In genomic region chr1:10424034-10424433, GRCh38 we compare ENCODE assay signal across 18 cellular contexts. TPM values are rescaled to one million over a fixed set of nuclear protein-coding genes. Genes with fewer than 3 reads are reported as not detected.
A peak's percentile ranks its signal among the peaks of the same experiment; 100 is the strongest.
DNase-seq lines count a peak whose midpoint lies in the region; ATAC-seq and TF ChIP-seq lines count a peak whose summit lies in the region.
"Had no signal": no experiment of that assay in that cellular context is flagged by ENCODE, and none has a peak within 500 bp of the region (broad histone marks: within the 10 kb centered on the region; RNA-seq: fewer than 3 reads in every experiment).

No MANE protein-coding gene starts in this region.

- H3K4me3 Mint-ChIP-seq in stimulated activated naive CD8-positive, alpha-beta T cell treated with anti-CD3 and anti-CD28 coated beads, Interleukin-15, amount 100 ng/mL, for 72 hours = no peak overlapping the region
- H3K4me3 Mint-ChIP-seq in activated CD8-positive, alpha-beta T cell treated with anti-CD3 and anti-CD28 coated beads, Interleukin-2, amount 10 ng/mL, durations not matched to agents 7 days and 5 days = no peak overlapping the region
- H3K4me3 Mint-ChIP-seq: activated CD4-positive, alpha-beta T cell treated with anti-CD3 and anti-CD28 coated beads for 36 hours; CD8-positive, alpha-beta T cell; stimulated activated naive CD8-positive, alpha-beta T cell treated with anti-CD3 and anti-CD28 coated beads, Interleukin-15, Interleukin-2, amounts not matched to agents 100 ng/mL and 50 ng/mL, for 24 hours had no signal

- no peak overlapping the region for H3K27ac Mint-ChIP-seq in stimulated activated naive CD8-positive, alpha-beta T cell treated with anti-CD3 and anti-CD28 coated beads, Interleukin-15, amount 100 ng/mL, for 72 hours
- no peak overlapping the region for H3K27ac Mint-ChIP-seq in activated CD8-positive, alpha-beta T cell treated with anti-CD3 and anti-CD28 coated beads, Interleukin-2, amount 10 ng/mL, durations not matched to agents 7 days and 5 days
- H3K27ac Mint-ChIP-seq: activated CD4-positive, alpha-beta T cell treated with anti-CD3 and anti-CD28 coated beads for 36 hours; CD8-positive, alpha-beta T cell; stimulated activated naive CD8-positive, alpha-beta T cell treated with anti-CD3 and anti-CD28 coated beads, Interleukin-15, Interleukin-2, amounts not matched to agents 100 ng/mL and 50 ng/mL, for 24 hours had no signal

- no peaks in the 10 kb centered on the region for H3K27me3 ChIP-seq in BLaER1 treated with 17β-estradiol and CSF1 and Interleukin-3, amounts not matched to agents 10 nM and 100 nM
- no peaks in the 10 kb centered on the region for H3K27me3 ChIP-seq in neutrophil
- H3K27me3 ChIP-seq: cardiac muscle cell, pancreas had no signal

- peak overlapping the region in 6 of 11 experiments; percentile 2 to 54 (median 22); a peak in 7 of 22 replicates for H3K27ac ChIP-seq in BLaER1 treated with 17β-estradiol and CSF1 and Interleukin-3, amounts not matched to agents 10 nM and 100 nM
- peak overlapping the region; percentile 98 for H3K27ac ChIP-seq in neutrophil
- H3K27ac ChIP-seq: cardiac muscle cell, pancreas had no signal

- CTCF ChIA-PET in activated CD8-positive, alpha-beta T cell treated with anti-CD3 and anti-CD28 coated beads, Interleukin-2, amount 10 ng/mL, durations not matched to agents 7 days and 5 days (lab: Charles Lee) = interaction anchor here (1.1 to 1.5 kb wide), 3 partner anchors 23 to 71 kb away, joined by 3 to 6 read pairs (median 3); no protein-coding TSS in a partner anchor

- peak; percentile 51 for DNase-seq in NCI-H446 treated with DMSO at 0.1 percent for 48 hours (lab: John Stamatoyannopoulos, UW)
- peak; percentile 63 for DNase-seq in fibroblast of the conjunctiva (ENCODE audit: low read depth)
- DNase-seq in stimulated activated naive CD8-positive, alpha-beta T cell treated with anti-CD3 and anti-CD28 coated beads, Interleukin-15, amount 100 ng/mL, for 72 hours = no peak
- DNase-seq in iPS-NIHi11 (ENCODE audit: low spot score) = no peak
- DNase-seq in activated CD8-positive, alpha-beta T cell treated with anti-CD3 and anti-CD28 coated beads, Interleukin-2, amount 10 ng/mL, durations not matched to agents 7 days and 5 days = no peak
- no peak for DNase-seq in activated CD4-positive, alpha-beta T cell treated with anti-CD3 and anti-CD28 coated beads, Interleukin-2, amount 50 U/mL, for 4 hours
- DNase-seq: activated CD4-positive, alpha-beta T cell treated with anti-CD3 and anti-CD28 coated beads for 36 hours; CD8-positive, alpha-beta T cell; left colon; NCI-H1105; NCI-H748 treated with DMSO at 0.1 percent for 48 hours; pancreas; stimulated activated CD4-positive, alpha-beta T cell treated with anti-CD3 and anti-CD28 coated beads, Interleukin-2, amount 100 ng/mL, for 48 hours; SW 1271 had no signal

- H3K4me2 ChIP-seq in BLaER1 treated with 17β-estradiol and CSF1 and Interleukin-3, amounts not matched to agents 10 nM and 100 nM = no peak overlapping the region

- POLR2A ChIA-PET in activated CD8-positive, alpha-beta T cell treated with anti-CD3 and anti-CD28 coated beads, Interleukin-2, amount 10 ng/mL, durations not matched to agents 7 days and 5 days (lab: Charles Lee) = no interaction called here

- TF ChIP-seq CTCF in neutrophil (IDR thresholded peaks at IDR 0.05) = no peak

- peaks cover 37 to 53% (median 43%) of the 10 kb centered on the region in 11 experiments for H3K36me3 ChIP-seq in BLaER1 treated with 17β-estradiol and CSF1 and Interleukin-3, amounts not matched to agents 10 nM and 100 nM
- peaks cover 53% of the 10 kb centered on the region for H3K36me3 ChIP-seq in neutrophil

- H3K4me3 ChIP-seq in BLaER1 treated with 17β-estradiol and CSF1 and Interleukin-3, amounts not matched to agents 10 nM and 100 nM = no peak overlapping the region
- H3K4me3 ChIP-seq in neutrophil (ENCODE audit: low read depth in 1 of 2, low read length in 1 of 2) = no peak overlapping the region
- H3K4me3 ChIP-seq: cardiac muscle cell, pancreas had no signal

- peaks cover 0 to 10% (median under 1%) of the 10 kb centered on the region in 10 experiments; a peak in 5 of 20 replicates for H3K4me1 ChIP-seq in BLaER1 treated with 17β-estradiol and CSF1 and Interleukin-3, amounts not matched to agents 10 nM and 100 nM
- H3K4me1 ChIP-seq in neutrophil (ENCODE audit: control insufficient read depth in 1 of 2, insufficient read depth in 1 of 2, low read depth in 1 of 2, low read length in 1 of 2) = peaks cover 18 to 25% of the 10 kb centered on the region in 2 experiments
- H3K4me1 ChIP-seq: pancreas had no signal

- no peaks in the 10 kb centered on the region for H3K9me3 Mint-ChIP-seq in stimulated activated naive CD8-positive, alpha-beta T cell treated with anti-CD3 and anti-CD28 coated beads, Interleukin-15, amount 100 ng/mL, for 72 hours
- H3K9me3 Mint-ChIP-seq in activated CD8-positive, alpha-beta T cell treated with anti-CD3 and anti-CD28 coated beads, Interleukin-2, amount 10 ng/mL, durations not matched to agents 7 days and 5 days (ENCODE audit: insufficient read depth) = no peaks in the 10 kb centered on the region
- H3K9me3 Mint-ChIP-seq: CD8-positive, alpha-beta T cell; stimulated activated naive CD8-positive, alpha-beta T cell treated with anti-CD3 and anti-CD28 coated beads, Interleukin-15, Interleukin-2, amounts not matched to agents 100 ng/mL and 50 ng/mL, for 24 hours had no signal

- peaks cover 0 to 11% (median 0%) of the 10 kb centered on the region in 11 experiments; a peak in 1 of 22 replicates for H4K20me1 ChIP-seq in BLaER1 treated with 17β-estradiol and CSF1 and Interleukin-3, amounts not matched to agents 10 nM and 100 nM

- H3K27me3 Mint-ChIP-seq in stimulated activated naive CD8-positive, alpha-beta T cell treated with anti-CD3 and anti-CD28 coated beads, Interleukin-15, amount 100 ng/mL, for 72 hours = no peaks in the 10 kb centered on the region
- no peaks in the 10 kb centered on the region for H3K27me3 Mint-ChIP-seq in activated CD8-positive, alpha-beta T cell treated with anti-CD3 and anti-CD28 coated beads, Interleukin-2, amount 10 ng/mL, durations not matched to agents 7 days and 5 days (ENCODE audit: low read depth)
- H3K27me3 Mint-ChIP-seq: activated CD4-positive, alpha-beta T cell treated with anti-CD3 and anti-CD28 coated beads for 36 hours; stimulated activated naive CD8-positive, alpha-beta T cell treated with anti-CD3 and anti-CD28 coated beads, Interleukin-15, Interleukin-2, amounts not matched to agents 100 ng/mL and 50 ng/mL, for 24 hours had no signal

- peaks cover 10% of the 10 kb centered on the region for H3K4me1 Mint-ChIP-seq in stimulated activated naive CD8-positive, alpha-beta T cell treated with anti-CD3 and anti-CD28 coated beads, Interleukin-15, amount 100 ng/mL, for 72 hours
- peaks cover 4% of the 10 kb centered on the region for H3K4me1 Mint-ChIP-seq in activated CD8-positive, alpha-beta T cell treated with anti-CD3 and anti-CD28 coated beads, Interleukin-2, amount 10 ng/mL, durations not matched to agents 7 days and 5 days (ENCODE audit: low read depth)

- peak overlapping the region in 3 of 11 experiments; percentile 1 to 33 (median 18); a peak in 2 of 22 replicates for H3K9ac ChIP-seq in BLaER1 treated with 17β-estradiol and CSF1 and Interleukin-3, amounts not matched to agents 10 nM and 100 nM

- no peak for ATAC-seq in stimulated activated naive CD8-positive, alpha-beta T cell treated with anti-CD3 and anti-CD28 coated beads, Interleukin-15, amount 100 ng/mL, for 72 hours
- ATAC-seq in activated CD8-positive, alpha-beta T cell treated with anti-CD3 and anti-CD28 coated beads, Interleukin-2, amount 10 ng/mL, durations not matched to agents 7 days and 5 days = no peak
- ATAC-seq: activated CD4-positive, alpha-beta T cell treated with anti-CD3 and anti-CD28 coated beads for 36 hours; CD8-positive, alpha-beta T cell; left colon had no signal

- H3K9me3 ChIP-seq in BLaER1 treated with 17β-estradiol and CSF1 and Interleukin-3, amounts not matched to agents 10 nM and 100 nM (replicated peaks in 1 of 11) = no peaks in the 10 kb centered on the region
- H3K9me3 ChIP-seq in neutrophil = no peaks in the 10 kb centered on the region
- H3K9me3 ChIP-seq: pancreas had no signal

- H3K36me3 Mint-ChIP-seq in activated CD8-positive, alpha-beta T cell treated with anti-CD3 and anti-CD28 coated beads, Interleukin-2, amount 10 ng/mL, durations not matched to agents 7 days and 5 days (ENCODE audit: low read depth) = peaks cover 15% of the 10 kb centered on the region

RNA-seq across cellular contexts. Expression of gene CENPS, which starts 6.2 kb away (rescaled TPM):
- 10 to 100 TPM; 18.3 to 21.9 TPM for total RNA-seq in activated CD8-positive, alpha-beta T cell treated with anti-CD3 and anti-CD28 coated beads, Interleukin-2, amount 10 ng/mL, durations not matched to agents 7 days and 5 days

RNA-seq across cellular contexts. Expression of gene PGD, which starts 25.2 kb away (rescaled TPM):
- 10 to 100 TPM; 88.3 to 91.8 TPM for total RNA-seq in activated CD8-positive, alpha-beta T cell treated with anti-CD3 and anti-CD28 coated beads, Interleukin-2, amount 10 ng/mL, durations not matched to agents 7 days and 5 days

RNA-seq across cellular contexts. Expression of gene CORT, which starts 25.8 kb away (rescaled TPM):
- under 1 TPM in 1 of 2 experiments, not detected in 1; 0.95 TPM for total RNA-seq in activated CD8-positive, alpha-beta T cell treated with anti-CD3 and anti-CD28 coated beads, Interleukin-2, amount 10 ng/mL, durations not matched to agents 7 days and 5 days

RNA-seq across cellular contexts. Expression of gene DFFA, which starts 48.3 kb away (rescaled TPM):
- total RNA-seq in activated CD8-positive, alpha-beta T cell treated with anti-CD3 and anti-CD28 coated beads, Interleukin-2, amount 10 ng/mL, durations not matched to agents 7 days and 5 days = 10 to 100 TPM; 38.7 to 39.5 TPM

RNA-seq across cellular contexts. Expression of gene PEX14, which starts 50.7 kb away (rescaled TPM):
- total RNA-seq in activated CD8-positive, alpha-beta T cell treated with anti-CD3 and anti-CD28 coated beads, Interleukin-2, amount 10 ng/mL, durations not matched to agents 7 days and 5 days = 10 to 100 TPM; 17.7 to 19.1 TPM

Comparison
In these comparisons a context has a peak if more than half of its experiments do, and no peak if none do; other contexts are left out.
1. DNase-seq: peak in NCI-H446 treated with DMSO at 0.1 percent for 48 hours (single experiment) and fibroblast of the conjunctiva (single experiment); none in stimulated activated naive CD8-positive, alpha-beta T cell treated with anti-CD3 and anti-CD28 coated beads, Interleukin-15, amount 100 ng/mL, for 72 hours (0 of 2), iPS-NIHi11 (single experiment), activated CD8-positive, alpha-beta T cell treated with anti-CD3 and anti-CD28 coated beads, Interleukin-2, amount 10 ng/mL, durations not matched to agents 7 days and 5 days (single experiment) and activated CD4-positive, alpha-beta T cell treated with anti-CD3 and anti-CD28 coated beads, Interleukin-2, amount 50 U/mL, for 4 hours (0 of 2).